ENCODE assay signal across 11 cellular contexts in genomic region chr17:82242698-82242976, GRCh38. TPM values are rescaled to one million over a fixed set of nuclear protein-coding genes. Genes with fewer than 3 reads are reported as not detected.
DNase-seq lines count a peak whose midpoint lies in the region; ATAC-seq and TF ChIP-seq lines count a peak whose summit lies in the region.
"Had no signal": no experiment of that assay in that cellular context is flagged by ENCODE, and none has a peak within 500 bp of the region (broad histone marks: within the 10 kb centered on the region; RNA-seq: fewer than 3 reads in every experiment).

No MANE protein-coding gene starts in this region.

- H3K27me3 ChIP-seq in gastroesophageal sphincter (no peaks in the 10 kb centered on the region), Karpas-422 (ENCODE audit: low read length) (no peaks in the 10 kb centered on the region)

- no peak overlapping the region for H2AFZ ChIP-seq in Karpas-422 (ENCODE audit: low read length)

- TF ChIP-seq CTCF in C4-2B (conservative IDR thresholded peaks at IDR 0.05) (no peak), RWPE1 (conservative IDR thresholded peaks at IDR 0.05; ENCODE audit: low read depth) (no peak), gastroesophageal sphincter (IDR thresholded peaks at IDR 0.05) (no peak), WTC11 (IDR thresholded peaks at IDR 0.05) (no peak)

- no peaks in the 10 kb centered on the region for H3K79me2 ChIP-seq in Karpas-422 (ENCODE audit: low read length)

- H3K36me3 ChIP-seq in gastroesophageal sphincter (peaks cover 0 to 63% of the 10 kb centered on the region in 2 donors), Karpas-422 (ENCODE audit: insufficient read depth, low read length) (peaks cover 10% of the 10 kb centered on the region; the same call in 1 of the 2 replicates)

- H3K27me3 Mint-ChIP-seq in WTC11 (ENCODE audit: low read depth) = no peaks in the 10 kb centered on the region

- no peak overlapping the region for H3K4me2 ChIP-seq in Karpas-422 (ENCODE audit: low read depth, low read length, poor library complexity, severe bottlenecking)

- TF ChIP-seq POLR2A in gastroesophageal sphincter (IDR thresholded peaks at IDR 0.05) = no peak

- no peak for ATAC-seq in gastroesophageal sphincter
- ATAC-seq in sciatic nerve = no peak
- no peak for ATAC-seq in HG03095 (IDR thresholded peaks at IDR 0.05; ENCODE audit: unreplicated experiment)
- ATAC-seq in WTC11 = no peak

- intact Hi-C loops in sciatic nerve (cut with DNase I) = no loop called here

- H3K27ac ChIP-seq in C4-2B (peak overlapping the region; percentile 68), RWPE1 (peak overlapping the region; percentile 99), gastroesophageal sphincter (peak overlapping the region; percentile 13 to 86 (median 83)), Karpas-422 (ENCODE audit: low read length) (no peak overlapping the region)

- H3K4me1 ChIP-seq in gastroesophageal sphincter (peaks cover 12 to 100% (median 77%) of the 10 kb centered on the region in 3 donors), Karpas-422 (ENCODE audit: low read length) (no peaks in the 10 kb centered on the region)

- H3K36me3 Mint-ChIP-seq in WTC11 = peaks cover 47% of the 10 kb centered on the region

- TF ChIP-seq EP300 in gastroesophageal sphincter (IDR thresholded peaks at IDR 0.05) = no peak

- H3K9ac ChIP-seq in Karpas-422 (ENCODE audit: low read length) = no peak overlapping the region

- no peaks in the 10 kb centered on the region for H3K9me3 ChIP-seq in gastroesophageal sphincter
- no peaks in the 10 kb centered on the region for H3K9me3 ChIP-seq in Karpas-422 (ENCODE audit: low read length)

- H3K27ac Mint-ChIP-seq in WTC11 = no peak overlapping the region

- CTCF ChIA-PET in RWPE1 (lab: Yijun Ruan, JAX) = interaction anchor here (0.6 to 2.2 kb wide), 7 partner anchors 11 to 249 kb away, joined by 3 to 12 read pairs (median 4); partner anchors contain the start of gene CCDC57
- CTCF ChIA-PET in WTC11 (lab: Charles Lee) = no interaction called here

- peaks cover 37% of the 10 kb centered on the region; the same call in 1 of the 2 replicates for H4K20me1 ChIP-seq in Karpas-422 (ENCODE audit: insufficient read depth, low read depth, low read length)

- H3K9me2 ChIP-seq in Karpas-422 (replicated peaks; ENCODE audit: insufficient read depth, low read length) = no peaks in the 10 kb centered on the region

- POLR2A ChIA-PET in RWPE1 (lab: Yijun Ruan, JAX; ENCODE audit: low non-redundant PET) (no interaction called here), WTC11 (lab: Charles Lee) (interaction anchor here (1.1 kb wide), 1 partner anchor 14 kb away, joined by 3 read pairs; the partner anchor contains the start of gene SLC16A3)

- H3K4me3 Mint-ChIP-seq in WTC11 = no peak overlapping the region
- H3K4me3 Mint-ChIP-seq: activated naive CD4-positive, alpha-beta T cell treated with anti-CD3 and anti-CD28 coated beads for 36 hours; T-helper 2 cell treated with Interferon-gamma antibody and Interleukin-4, amounts not matched to agents 5 μg/mL and 100 μg/mL, for 36 hours had no signal

- H3K4me3 ChIP-seq in gastroesophageal sphincter = peak overlapping the region in 1 of 2 donors; percentile 13
- no peak overlapping the region for H3K4me3 ChIP-seq in Karpas-422 (ENCODE audit: low read length)

- no peak for DNase-seq in RWPE1 (ENCODE audit: low spot score)
- DNase-seq in sciatic nerve (ENCODE audit: low spot score) = peak; percentile 62
- DNase-seq in EL = no peak
- DNase-seq in WTC11 (ENCODE audit: low spot score) = no peak
- DNase-seq in Karpas-422 = no peak
- DNase-seq: activated naive CD4-positive, alpha-beta T cell treated with anti-CD3 and anti-CD28 coated beads for 36 hours; NCI-H526 treated with DMSO at 0.1 percent for 48 hours had no signal

- no peaks in the 10 kb centered on the region for H3K9me3 Mint-ChIP-seq in WTC11
- H3K9me3 Mint-ChIP-seq: activated naive CD4-positive, alpha-beta T cell treated with anti-CD3 and anti-CD28 coated beads for 36 hours; T-helper 2 cell treated with Interferon-gamma antibody and Interleukin-4, amounts not matched to agents 5 μg/mL and 100 μg/mL, for 36 hours had no signal

- 30 to 70% methylated on average over 8 to 10 of the region's 24 CpGs for WGBS in gastroesophageal sphincter (ENCODE audit: low coverage in 1 of 2), 2 donors

- H3K4me1 Mint-ChIP-seq in WTC11 = peaks cover 4% of the 10 kb centered on the region; the same call in 1 of the 2 replicates

TF ChIP-seq in WTC11, 78 proteins besides CTCF, POLR2A, EP300 and RAD21:
- no peak for TF ChIP-seq FOXP1 (CRISPR knock-in tag; IDR thresholded peaks at IDR 0.05; ENCODE audit: borderline replicate concordance)
- TF ChIP-seq RELA (CRISPR knock-in tag; IDR thresholded peaks at IDR 0.05; ENCODE audit: borderline replicate concordance) = no peak
- no peak for TF ChIP-seq ZNF416 (CRISPR knock-in tag; IDR thresholded peaks at IDR 0.05)
- TF ChIP-seq TEAD1 (CRISPR knock-in tag; IDR thresholded peaks at IDR 0.05) = no peak
- no peak for TF ChIP-seq RORB (CRISPR knock-in tag; IDR thresholded peaks at IDR 0.05)
- TF ChIP-seq, protein P1, sequence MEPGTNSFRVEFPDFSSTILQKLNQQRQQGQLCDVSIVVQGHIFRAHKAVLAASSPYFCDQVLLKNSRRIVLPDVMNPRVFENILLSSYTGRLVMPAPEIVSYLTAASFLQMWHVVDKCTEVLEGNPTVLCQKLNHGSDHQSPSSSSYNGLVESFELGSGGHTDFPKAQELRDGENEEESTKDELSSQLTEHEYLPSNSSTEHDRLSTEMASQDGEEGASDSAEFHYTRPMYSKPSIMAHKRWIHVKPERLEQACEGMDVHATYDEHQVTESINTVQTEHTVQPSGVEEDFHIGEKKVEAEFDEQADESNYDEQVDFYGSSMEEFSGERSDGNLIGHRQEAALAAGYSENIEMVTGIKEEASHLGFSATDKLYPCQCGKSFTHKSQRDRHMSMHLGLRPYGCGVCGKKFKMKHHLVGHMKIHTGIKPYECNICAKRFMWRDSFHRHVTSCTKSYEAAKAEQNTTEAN (CRISPR knock-in tag; IDR thresholded peaks at IDR 0.05) = no peak
- TF ChIP-seq ZNF396 (CRISPR knock-in tag; IDR thresholded peaks at IDR 0.05; ENCODE audit: borderline replicate concordance) = no peak
- TF ChIP-seq, protein P2, sequence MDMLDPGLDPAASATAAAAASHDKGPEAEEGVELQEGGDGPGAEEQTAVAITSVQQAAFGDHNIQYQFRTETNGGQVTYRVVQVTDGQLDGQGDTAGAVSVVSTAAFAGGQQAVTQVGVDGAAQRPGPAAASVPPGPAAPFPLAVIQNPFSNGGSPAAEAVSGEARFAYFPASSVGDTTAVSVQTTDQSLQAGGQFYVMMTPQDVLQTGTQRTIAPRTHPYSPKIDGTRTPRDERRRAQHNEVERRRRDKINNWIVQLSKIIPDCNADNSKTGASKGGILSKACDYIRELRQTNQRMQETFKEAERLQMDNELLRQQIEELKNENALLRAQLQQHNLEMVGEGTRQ (CRISPR knock-in tag; IDR thresholded peaks at IDR 0.05) = no peak
- TF ChIP-seq ZNF121 (CRISPR knock-in tag; IDR thresholded peaks at IDR 0.05) = no peak
- TF ChIP-seq ATF3 (CRISPR knock-in tag; conservative IDR thresholded peaks at IDR 0.05) = no peak
- no peak for TF ChIP-seq ZNF317 (CRISPR knock-in tag; IDR thresholded peaks at IDR 0.05; ENCODE audit: borderline replicate concordance, low read depth)
- no peak for TF ChIP-seq SMAD4 (CRISPR knock-in tag; IDR thresholded peaks at IDR 0.05)
- TF ChIP-seq ETV6 (CRISPR knock-in tag; IDR thresholded peaks at IDR 0.05) = no peak

RNA-seq across cellular contexts. Expression of gene SLC16A3, which starts 13.8 kb away (rescaled TPM):
- 10 to 100 TPM; 11.2 to 38.5 (median 22.1) TPM for total RNA-seq in gastroesophageal sphincter
- total RNA-seq in sciatic nerve = 53.1 TPM
- 28.7 to 65.3 TPM (median 58.5 TPM) in 3 replicates for total RNA-seq in WTC11 (2021)
- total RNA-seq in Karpas-422 (2014; rRNA removed; shearing (Covaris generic); ENCODE audit: low replicate concordance) = 0.67 and 6.0 TPM in 2 replicates

RNA-seq across cellular contexts. Expression of gene CCDC57, which starts 30.0 kb away (rescaled TPM):
- 10 to 100 TPM in 3 of 4 donors, 1 to 10 TPM in 1; 6.5 to 28.2 (median 16.2) TPM for total RNA-seq in gastroesophageal sphincter
- 50.6 TPM for total RNA-seq in sciatic nerve
- total RNA-seq in WTC11 (2021) = 15.1 to 20.0 TPM (median 16.9 TPM) in 3 replicates
- total RNA-seq in Karpas-422 (2014; rRNA removed; shearing (Covaris generic); ENCODE audit: low replicate concordance) = 31.3 and 37.4 TPM in 2 replicates

RNA-seq across cellular contexts. Expression of gene CSNK1D, which starts 30.9 kb away (rescaled TPM):
- 10 to 100 TPM; 23.4 to 92.1 (median 72.4) TPM for total RNA-seq in gastroesophageal sphincter
- total RNA-seq in sciatic nerve = 152 TPM
- total RNA-seq in WTC11 (2021) = 101 to 111 TPM (median 107 TPM) in 3 replicates
- 27.1 and 30.6 TPM in 2 replicates for total RNA-seq in Karpas-422 (2014; rRNA removed; shearing (Covaris generic); ENCODE audit: low replicate concordance)
